Comparison of ENCODE assay signal across 14 cellular contexts in the genomic region with DNA sequence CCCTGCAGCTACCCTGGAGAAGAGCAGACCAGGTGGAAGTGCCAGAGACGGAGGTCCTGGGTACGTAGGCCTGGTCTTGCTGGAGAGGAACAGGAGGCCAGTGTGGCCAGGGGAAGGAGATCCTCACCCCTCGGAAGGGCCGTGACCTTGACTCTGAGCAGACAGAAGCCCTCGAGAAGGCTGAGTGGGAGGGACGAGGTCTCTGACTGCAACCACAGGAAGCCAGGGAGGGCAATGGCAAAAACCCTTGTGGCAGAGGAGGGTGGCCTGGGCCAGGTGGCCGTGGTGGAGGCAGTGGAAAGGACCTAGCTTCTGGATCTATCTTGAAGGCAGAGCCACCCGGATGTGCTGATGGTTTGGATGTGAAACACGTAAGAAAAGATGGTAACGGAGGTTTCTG. TPM values are rescaled to one million over a fixed set of nuclear protein-coding genes. Genes with fewer than 3 reads are reported as not detected.
A peak's percentile ranks its signal among the peaks of the same experiment; 100 is the strongest.
DNase-seq lines count a peak whose midpoint lies in the region; ATAC-seq and TF ChIP-seq lines count a peak whose summit lies in the region.
"Had no signal": no experiment of that assay in that cellular context is flagged by ENCODE, and none has a peak within 500 bp of the region (broad histone marks: within the 10 kb centered on the region; RNA-seq: fewer than 3 reads in every experiment).

No MANE protein-coding gene starts in this region.

- DNase-seq in CD1c-positive myeloid dendritic cell (ENCODE audit: extremely low spot score): peak; percentile 13
- peak in 1 of 2 donors; percentile 21 for DNase-seq in activated T-cell treated with anti-CD3 and anti-CD28 coated beads, Interleukin-2, amount 50 U/mL, for 72 hours
- DNase-seq in naive thymus-derived CD4-positive, alpha-beta T cell: no peak
- no peak for DNase-seq in NCI-H524 (lab: John Stamatoyannopoulos, UW)
- DNase-seq in SK-N-SH: no peak
- DNase-seq: AML-193, colonic mucosa, NCI-H82, SJCRH30, substantia nigra had no signal

- H2AFZ ChIP-seq in SK-N-SH (ENCODE audit: low read depth): no peak overlapping the region

- no peak overlapping the region for H3K4me3 ChIP-seq in naive thymus-derived CD4-positive, alpha-beta T cell (ENCODE audit: low read length)
- no peak overlapping the region for H3K4me3 ChIP-seq in SK-N-SH (ENCODE audit: low read depth in 2 of 2, low read length in 1 of 2)
- H3K4me3 ChIP-seq: SJCRH30 had no signal

- no peaks in the 10 kb centered on the region for H3K36me3 Mint-ChIP-seq in IgD-negative memory B cell
- H3K36me3 Mint-ChIP-seq in activated T-cell treated with anti-CD3 and anti-CD28 coated beads, Interleukin-2, amount 50 U/mL, for 72 hours (ENCODE audit: insufficient read depth in 2 of 2): peaks cover 0 to 3% of the 10 kb centered on the region in 2 donors
- peaks cover 0 to 12% (median 0%) of the 10 kb centered on the region in 5 donors for H3K36me3 Mint-ChIP-seq in naive thymus-derived CD4-positive, alpha-beta T cell

- TF ChIP-seq CTCF in SK-N-SH (IDR thresholded peaks at IDR 0.05): no peak

- H3F3A ChIP-seq in SK-N-SH (replicated peaks; ENCODE audit: insufficient read depth): no peaks in the 10 kb centered on the region

- WGBS in SK-N-SH (ENCODE audit: low lambda C conversion rate): 96% methylated on average over 10 of the region's 10 CpGs

- peaks cover 49% of the 10 kb centered on the region for H3K79me2 ChIP-seq in SK-N-SH (ENCODE audit: insufficient read depth)

- intact Hi-C loops in naive thymus-derived CD4-positive, alpha-beta T cell (cut with micrococcal nuclease): no loop called here

- peaks cover 5 to 15% (median 7%) of the 10 kb centered on the region in 3 experiments for H3K36me3 ChIP-seq in naive thymus-derived CD4-positive, alpha-beta T cell (ENCODE audit: control insufficient read depth in 2 of 3, insufficient read depth in 3 of 3, low read length in 3 of 3)
- peaks cover 14 to 20% of the 10 kb centered on the region in 2 experiments for H3K36me3 ChIP-seq in SK-N-SH (replicated peaks in 1 of 2; ENCODE audit: control insufficient read depth in 1 of 2, insufficient read depth in 2 of 2, low read length in 1 of 2)
- H3K36me3 ChIP-seq: colonic mucosa had no signal

- no peak overlapping the region for H3K27ac ChIP-seq in naive thymus-derived CD4-positive, alpha-beta T cell (ENCODE audit: low read depth, low read length)
- H3K27ac ChIP-seq in SK-N-SH (ENCODE audit: low read depth in 2 of 2, low read length in 1 of 2): no peak overlapping the region
- H3K27ac ChIP-seq: SJCRH30 had no signal

- 0 out of 2 replicates have a peak, but pooled peaks cover 5% of the 10 kb centered on the region for H4K20me1 ChIP-seq in SK-N-SH (ENCODE audit: insufficient read depth)

- peaks cover 5 to 15% (median 7%) of the 10 kb centered on the region in 3 donors for H3K4me1 Mint-ChIP-seq in IgD-negative memory B cell
- peaks cover 17% of the 10 kb centered on the region for H3K4me1 Mint-ChIP-seq in activated T-cell treated with anti-CD3 and anti-CD28 coated beads, Interleukin-2, amount 50 U/mL, for 72 hours (ENCODE audit: low read depth)
- H3K4me1 Mint-ChIP-seq in naive thymus-derived CD4-positive, alpha-beta T cell: peaks cover 16 to 28% (median 24%) of the 10 kb centered on the region in 7 donors

- CTCF ChIA-PET in naive thymus-derived CD4-positive, alpha-beta T cell (lab: Charles Lee): no interaction called here
- CTCF ChIA-PET in SK-N-SH (lab: Yijun Ruan, JAX): interaction anchor here (2.0 kb wide), 1 partner anchor 10 kb away, joined by 8 read pairs; no protein-coding TSS in a partner anchor

- peaks cover 14 to 17% of the 10 kb centered on the region in 2 donors for H3K4me1 ChIP-seq in naive thymus-derived CD4-positive, alpha-beta T cell (ENCODE audit: control insufficient read depth in 2 of 2, insufficient read depth in 2 of 2, low read length in 2 of 2)
- no peaks in the 10 kb centered on the region; a peak in 2 of 4 replicates for H3K4me1 ChIP-seq in SK-N-SH (ENCODE audit: control insufficient read depth in 1 of 2, insufficient read depth in 2 of 2, low read depth in 1 of 2, low read length in 1 of 2)
- H3K4me1 ChIP-seq: colonic mucosa, SJCRH30 had no signal

- no peak for ATAC-seq in activated T-cell treated with anti-CD3 and anti-CD28 coated beads, Interleukin-2, amount 50 U/mL, for 72 hours (replicated peaks in 1 of 2)
- no peak for ATAC-seq in naive thymus-derived CD4-positive, alpha-beta T cell
- no peak for ATAC-seq in HG03457 (IDR thresholded peaks at IDR 0.05; ENCODE audit: unreplicated experiment)
- no peak for ATAC-seq in GM18498 (IDR thresholded peaks at IDR 0.05; ENCODE audit: unreplicated experiment)
- ATAC-seq: activated CD4-positive, CD25-positive, alpha-beta regulatory T cell treated with anti-CD3 and anti-CD28 coated beads, Interleukin-2, amount 50 U/mL, for 24 hours had no signal

- H3K4me3 Mint-ChIP-seq in IgD-negative memory B cell: peak overlapping the region; percentile 68 to 87 (median 78)
- H3K4me3 Mint-ChIP-seq in activated T-cell treated with anti-CD3 and anti-CD28 coated beads, Interleukin-2, amount 50 U/mL, for 72 hours: peak overlapping the region; percentile 52 to 80
- peak overlapping the region; percentile 54 to 79 (median 69) for H3K4me3 Mint-ChIP-seq in naive thymus-derived CD4-positive, alpha-beta T cell

- H3K9ac ChIP-seq in SK-N-SH: no peak overlapping the region

- no peaks in the 10 kb centered on the region for H3K9me3 Mint-ChIP-seq in IgD-negative memory B cell
- no peaks in the 10 kb centered on the region for H3K9me3 Mint-ChIP-seq in activated T-cell treated with anti-CD3 and anti-CD28 coated beads, Interleukin-2, amount 50 U/mL, for 72 hours
- H3K9me3 Mint-ChIP-seq in naive thymus-derived CD4-positive, alpha-beta T cell: no peaks in the 10 kb centered on the region

- no peak overlapping the region for H3K4me2 ChIP-seq in SK-N-SH

- H3K27ac Mint-ChIP-seq in IgD-negative memory B cell: peak overlapping the region; percentile 71 to 87 (median 77)
- H3K27ac Mint-ChIP-seq in activated T-cell treated with anti-CD3 and anti-CD28 coated beads, Interleukin-2, amount 50 U/mL, for 72 hours: no peak overlapping the region
- H3K27ac Mint-ChIP-seq in naive thymus-derived CD4-positive, alpha-beta T cell: peak overlapping the region in 6 of 9 donors; percentile 9 to 70 (median 30)

- TF ChIP-seq EP300 in SK-N-SH (IDR thresholded peaks at IDR 0.05; ENCODE audit: borderline replicate concordance in 1 of 2, low read depth in 1 of 2, low read length in 1 of 2): no peak

- no peaks in the 10 kb centered on the region for H3K9me2 ChIP-seq in SK-N-SH

- TF ChIP-seq RAD21 in SK-N-SH (IDR thresholded peaks at IDR 0.05; ENCODE audit: low read length): no peak

- H3K27me3 ChIP-seq in naive thymus-derived CD4-positive, alpha-beta T cell (ENCODE audit: control insufficient read depth in 2 of 2, insufficient read depth in 2 of 2, low read length in 2 of 2): no peaks in the 10 kb centered on the region
- H3K27me3 ChIP-seq in SK-N-SH (ENCODE audit: insufficient read depth): no peaks in the 10 kb centered on the region
- H3K27me3 ChIP-seq: colonic mucosa, SJCRH30 had no signal

- POLR2A ChIA-PET in naive thymus-derived CD4-positive, alpha-beta T cell (lab: Charles Lee): no interaction called here
- POLR2A ChIA-PET in SK-N-SH (lab: Yijun Ruan, JAX): no interaction called here

- no peaks in the 10 kb centered on the region for H3K27me3 Mint-ChIP-seq in IgD-negative memory B cell
- H3K27me3 Mint-ChIP-seq in activated T-cell treated with anti-CD3 and anti-CD28 coated beads, Interleukin-2, amount 50 U/mL, for 72 hours (ENCODE audit: low read depth): no peaks in the 10 kb centered on the region
- H3K27me3 Mint-ChIP-seq in naive thymus-derived CD4-positive, alpha-beta T cell: no peaks in the 10 kb centered on the region

- no peaks in the 10 kb centered on the region for H3K9me3 ChIP-seq in naive thymus-derived CD4-positive, alpha-beta T cell (ENCODE audit: control insufficient read depth in 2 of 3, low read length in 3 of 3)
- H3K9me3 ChIP-seq in SK-N-SH: no peaks in the 10 kb centered on the region
- H3K9me3 ChIP-seq: colonic mucosa, SJCRH30 had no signal

TF ChIP-seq in SK-N-SH, 30 proteins besides CTCF, POLR2A, EP300 and RAD21 (continues in another document):
- no peak for TF ChIP-seq EZH2phosphoT487 (IDR thresholded peaks at IDR 0.05; ENCODE audit: borderline replicate concordance, low read depth)
- TF ChIP-seq JUND (IDR thresholded peaks at IDR 0.05): no peak
- no peak for TF ChIP-seq GATA2 (CRISPR knock-in tag; IDR thresholded peaks at IDR 0.05)
- no peak for TF ChIP-seq GABPA (IDR thresholded peaks at IDR 0.05; ENCODE audit: low read depth)
- TF ChIP-seq ELF1 (IDR thresholded peaks at IDR 0.05): no peak
- TF ChIP-seq YY1 (IDR thresholded peaks at IDR 0.05; ENCODE audit: low read depth): no peak
- no peak for TF ChIP-seq FOXJ3 (CRISPR knock-in tag; IDR thresholded peaks at IDR 0.05)
- no peak for TF ChIP-seq SMC3 (IDR thresholded peaks at IDR 0.05; ENCODE audit: low read depth, low read length)
- no peak for TF ChIP-seq TAF1 (IDR thresholded peaks at IDR 0.05; ENCODE audit: borderline replicate concordance, low read depth, low read length)

RNA-seq across cellular contexts. Expression of gene THAP4, which starts 28.1 kb away (rescaled TPM):
- polyA plus RNA-seq in IgD-negative memory B cell (39.6 TPM), SK-N-SH (2012; rRNA removed) (46.0 and 64.7 TPM in 2 replicates)
- 10 to 100 TPM; 41.8 to 50.9 TPM for total RNA-seq in activated T-cell treated with anti-CD3 and anti-CD28 coated beads, Interleukin-2, amount 50 U/mL, for 72 hours
- total RNA-seq in naive thymus-derived CD4-positive, alpha-beta T cell: 10 to 100 TPM; 26.4 to 34.8 (median 28.1) TPM
- 10 to 100 TPM; 30.8 to 56.2 TPM for polyA plus RNA-seq in naive thymus-derived CD4-positive, alpha-beta T cell
- 30.7 and 40.1 TPM in 2 replicates for polyA plus RNA-seq in SK-N-SH (2012; cell fraction: cytosol; rRNA removed)
- 30.4 and 43.6 TPM in 2 replicates for polyA plus RNA-seq in SK-N-SH (2012; cell fraction: nucleus; rRNA removed)

RNA-seq across cellular contexts. Expression of gene ATG4B, which starts 28.6 kb away (rescaled TPM):
- polyA plus RNA-seq in IgD-negative memory B cell: 59.3 TPM
- 100 to 1,000 TPM in 1 of 2 donors, 10 to 100 TPM in 1; 97.9 to 109 TPM for total RNA-seq in activated T-cell treated with anti-CD3 and anti-CD28 coated beads, Interleukin-2, amount 50 U/mL, for 72 hours
- total RNA-seq in naive thymus-derived CD4-positive, alpha-beta T cell: 100 to 1,000 TPM in 2 of 5 experiments, 10 to 100 TPM in 3; 87.2 to 131 (median 95.0) TPM
- polyA plus RNA-seq in naive thymus-derived CD4-positive, alpha-beta T cell: 10 to 100 TPM; 49.7 to 59.2 TPM
- polyA plus RNA-seq in SK-N-SH (2012; rRNA removed): 105 and 107 TPM in 2 replicates
- polyA plus RNA-seq in SK-N-SH (2012; cell fraction: cytosol; rRNA removed): 53.2 and 85.0 TPM in 2 replicates
- polyA plus RNA-seq in SK-N-SH (2012; cell fraction: nucleus; rRNA removed): 323 and 358 TPM in 2 replicates

RNA-seq across cellular contexts. Expression of gene BOK, which starts 50.3 kb away (rescaled TPM):
- 0.08 TPM for polyA plus RNA-seq in IgD-negative memory B cell
- under 1 TPM in 1 of 2 donors, not detected in 1; 0.10 TPM for total RNA-seq in activated T-cell treated with anti-CD3 and anti-CD28 coated beads, Interleukin-2, amount 50 U/mL, for 72 hours
- 1 to 10 TPM in 1 of 5 experiments, not detected in 4; 1.3 TPM for total RNA-seq in naive thymus-derived CD4-positive, alpha-beta T cell
- under 1 TPM in 1 of 2 donors, not detected in 1; 0.11 TPM for polyA plus RNA-seq in naive thymus-derived CD4-positive, alpha-beta T cell
- polyA plus RNA-seq in SK-N-SH (2012; rRNA removed): 1.7 and 1.9 TPM in 2 replicates
- polyA plus RNA-seq in SK-N-SH (2012; cell fraction: cytosol; rRNA removed): 0.62 and 1.3 TPM in 2 replicates
- 2.8 and 3.1 TPM in 2 replicates for polyA plus RNA-seq in SK-N-SH (2012; cell fraction: nucleus; rRNA removed)
